Comparison of ENCODE assay signal across 8 cellular contexts in genomic region chr20:19205999-19206398, GRCh38. TPM values are rescaled to one million over a fixed set of nuclear protein-coding genes. Genes with fewer than 3 reads are reported as not detected.
DNase-seq lines count a peak whose midpoint lies in the region; ATAC-seq and TF ChIP-seq lines count a peak whose summit lies in the region.

No MANE protein-coding gene starts in this region.

- H3K36me3 ChIP-seq in HEK293 (ENCODE audit: control insufficient read depth in 2 of 2, insufficient read depth in 1 of 2, low read length in 2 of 2) (no peaks in the 10 kb centered on the region), neuronal stem cell (replicated peaks in 1 of 2; ENCODE audit: control insufficient read depth in 2 of 2, insufficient read depth in 2 of 2, low read length in 2 of 2) (no peaks in the 10 kb centered on the region), suprapubic skin (no peaks in the 10 kb centered on the region)

- no peak overlapping the region for H3K18ac ChIP-seq in neuronal stem cell (ENCODE audit: low read length)

- CTCF ChIA-PET in HEK293 (lab: Yijun Ruan, JAX), result interaction anchor here (0.6 to 5.2 kb wide), 24 partner anchors 8 to 494 kb away, joined by 3 to 65 read pairs (median 4); no protein-coding TSS in a partner anchor

- no peak overlapping the region for H2BK120ac ChIP-seq in neuronal stem cell (ENCODE audit: low read depth, low read length)

- no peak overlapping the region for H4K91ac ChIP-seq in neuronal stem cell (ENCODE audit: low read depth, low read length, poor library complexity)

- H3K27ac ChIP-seq in HEK293 (ENCODE audit: extremely low read depth, low read depth, low read length) (no peak overlapping the region), neuronal stem cell (replicated peaks; ENCODE audit: low read length) (no peak overlapping the region), suprapubic skin (no peak overlapping the region)

- H2AK5ac ChIP-seq in neuronal stem cell (ENCODE audit: low read depth, low read length), result no peak overlapping the region

- H3K27me3 ChIP-seq in neuronal stem cell (ENCODE audit: control insufficient read depth in 3 of 3, insufficient read depth in 3 of 3, low read depth in 1 of 3, low read length in 3 of 3) (peaks cover 0 to 22% (median 0%) of the 10 kb centered on the region in 3 experiments), suprapubic skin (peaks cover 1% of the 10 kb centered on the region)

- TF ChIP-seq CTCF in HEK293 (tag by site-specific recombination; IDR thresholded peaks at IDR 0.05) (peak; percentile 56), suprapubic skin (IDR thresholded peaks at IDR 0.05) (peak; percentile 75 to 81)

- POLR2A ChIA-PET in HEK293 (lab: Yijun Ruan, JAX), result no interaction called here

- H3K9me3 ChIP-seq in HEK293 (ENCODE audit: control insufficient read depth, insufficient read depth, low read depth, low read length) (no peaks in the 10 kb centered on the region), neuronal stem cell (replicated peaks in 1 of 2; ENCODE audit: control insufficient read depth in 2 of 2, insufficient read depth in 1 of 2, low read depth in 1 of 2, low read length in 2 of 2) (no peaks in the 10 kb centered on the region), suprapubic skin (no peaks in the 10 kb centered on the region)

- no peak overlapping the region for H3K9ac ChIP-seq in neuronal stem cell (ENCODE audit: low read depth, low read length, poor library complexity)

- H2BK5ac ChIP-seq in neuronal stem cell (ENCODE audit: low read length), result no peak overlapping the region

- no peak overlapping the region for H3K23ac ChIP-seq in neuronal stem cell (ENCODE audit: low read depth, low read length, poor library complexity)

- H3K14ac ChIP-seq in neuronal stem cell (ENCODE audit: low read length), result no peak overlapping the region

- H2AFZ ChIP-seq in neuronal stem cell (ENCODE audit: low read length), result no peak overlapping the region

- DNase-seq in D341Med (ENCODE audit: low spot score), result peak; percentile 58
- DNase-seq in NCI-H69 (lab: John Stamatoyannopoulos, UW), result peak; percentile 64
- peak; percentile 29 to 32 for DNase-seq in activated CD8-positive, alpha-beta memory T cell treated with anti-CD3 and anti-CD28 coated beads for 4 hours (ENCODE audit: low read depth in 2 of 2)
- DNase-seq in fibroblast of peridontal ligament (ENCODE audit: extremely low read depth), result peak; percentile 64
- peak; percentile 69 for DNase-seq in neuronal stem cell (ENCODE audit: low spot score)
- DNase-seq in suprapubic skin (ENCODE audit: low spot score in 2 of 2), result peak; percentile 74 to 86

- no peak overlapping the region for H2BK15ac ChIP-seq in neuronal stem cell (ENCODE audit: low read length)

- H3K4me3 ChIP-seq in HEK293 (ENCODE audit: low read depth, low read length), result no peak overlapping the region
- no peak overlapping the region for H3K4me3 ChIP-seq in neuronal stem cell (ENCODE audit: low read length in 2 of 2)
- no peak overlapping the region for H3K4me3 ChIP-seq in suprapubic skin

- H3K4me1 ChIP-seq in HEK293 (ENCODE audit: control insufficient read depth, insufficient read depth, low read length), result no peaks in the 10 kb centered on the region
- H3K4me1 ChIP-seq in neuronal stem cell (ENCODE audit: control insufficient read depth in 2 of 2, insufficient read depth in 1 of 2, low read depth in 1 of 2, low read length in 2 of 2), result no peaks in the 10 kb centered on the region
- peaks cover 8% of the 10 kb centered on the region for H3K4me1 ChIP-seq in suprapubic skin

- no peak for TF ChIP-seq POLR2A in suprapubic skin (IDR thresholded peaks at IDR 0.05)

- ATAC-seq in GM19328 (IDR thresholded peaks at IDR 0.05; ENCODE audit: unreplicated experiment), result no peak

- no peak for TF ChIP-seq EP300 in suprapubic skin (IDR thresholded peaks at IDR 0.05)

- H3K79me1 ChIP-seq in neuronal stem cell (ENCODE audit: low read depth, low read length), result no peaks in the 10 kb centered on the region

- H3K4me2 ChIP-seq in neuronal stem cell (ENCODE audit: insufficient read depth, low read length, poor library complexity, severe bottlenecking), result no peak overlapping the region

- no peak overlapping the region for H2BK12ac ChIP-seq in neuronal stem cell (ENCODE audit: low read length)

- no peak overlapping the region for H3K4ac ChIP-seq in neuronal stem cell (ENCODE audit: low read length)

- no peak overlapping the region for H4K8ac ChIP-seq in neuronal stem cell (ENCODE audit: low read depth, low read length)

- WGBS in neuronal stem cell (ENCODE audit: extremely low coverage in 2 of 2, insufficient read length in 2 of 2, insufficient replicate concordance in 1 of 2), 2 donors, result no CpG with 5 or more reads among the region's 8 CpGs
- 15% methylated on average over 8 of the region's 8 CpGs for WGBS in suprapubic skin

TF ChIP-seq in HEK293, 187 proteins besides CTCF, POLR2A, EP300 and RAD21:
- TF ChIP-seq ZBTB6 (tag by site-specific recombination; IDR thresholded peaks at IDR 0.05) (no peak), ZNF549 (tag by site-specific recombination; IDR thresholded peaks at IDR 0.05) (no peak), ZNF654 (tag by site-specific recombination; IDR thresholded peaks at IDR 0.05; ENCODE audit: low read depth) (peak; percentile 25)
TF ChIP-seq in HEK293: peak in this region for 1.

RNA-seq across cellular contexts. Expression of gene SLC24A3, which starts 6.4 kb away (rescaled TPM):
- polyA plus RNA-seq in neuronal stem cell (2013, experiment 1 of 2), result 0.28 TPM
- 0.28 TPM for polyA plus RNA-seq in neuronal stem cell (2013, experiment 2 of 2)
- 1 to 10 TPM; 4.2 to 6.4 (median 5.6) TPM for total RNA-seq in suprapubic skin
